22 cellular contexts compared by ENCODE assay signal in genomic region chr7:139495726-139496125, GRCh38. TPM values are rescaled to one million over a fixed set of nuclear protein-coding genes. Genes with fewer than 3 reads are reported as not detected.
A peak's percentile ranks its signal among the peaks of the same experiment; 100 is the strongest.
DNase-seq lines count a peak whose midpoint lies in the region; ATAC-seq and TF ChIP-seq lines count a peak whose summit lies in the region.
"Had no signal": no experiment of that assay in that cellular context is flagged by ENCODE, and none has a peak within 500 bp of the region (broad histone marks: within the 10 kb centered on the region; RNA-seq: fewer than 3 reads in every experiment).

No MANE protein-coding gene starts in this region.

- no peak overlapping the region for H2AK5ac ChIP-seq in neuronal stem cell (ENCODE audit: low read depth, low read length)

- H4K8ac ChIP-seq in neuronal stem cell (ENCODE audit: low read depth, low read length): no peak overlapping the region

- peaks cover 0 to 3% of the 10 kb centered on the region in 2 donors for H3K9me3 ChIP-seq in neuronal stem cell (replicated peaks in 1 of 2; ENCODE audit: control insufficient read depth in 2 of 2, insufficient read depth in 1 of 2, low read depth in 1 of 2, low read length in 2 of 2)
- H3K9me3 ChIP-seq: colonic mucosa, SK-N-SH had no signal

- peak overlapping the region; percentile 67 for H2BK12ac ChIP-seq in neuronal stem cell (ENCODE audit: low read length)

- H3K4me1 Mint-ChIP-seq in activated CD4-positive, alpha-beta T cell treated with anti-CD3 and anti-CD28 coated beads, Interleukin-2, amount 10 ng/mL, durations not matched to agents 7 days and 5 days: peaks cover 29% of the 10 kb centered on the region

- CTCF ChIA-PET in activated CD4-positive, alpha-beta T cell treated with anti-CD3 and anti-CD28 coated beads, Interleukin-2, amount 10 ng/mL, durations not matched to agents 7 days and 5 days (lab: Charles Lee): interaction anchor here (0.6 kb wide), 2 partner anchors 61 to 166 kb away, joined by 3 read pairs; no protein-coding TSS in a partner anchor

- no peak for DNase-seq in activated CD4-positive, alpha-beta T cell treated with anti-CD3 and anti-CD28 coated beads, Interleukin-2, amount 10 ng/mL, durations not matched to agents 7 days and 5 days
- no peak for DNase-seq in activated CD4-positive, alpha-beta T cell treated with anti-CD3 and anti-CD28 coated beads, Interleukin-2, amount 50 U/mL, for 48 hours
- no peak for DNase-seq in neuronal stem cell (ENCODE audit: low spot score)
- no peak for DNase-seq in NCI-H128 (lab: John Stamatoyannopoulos, UW; ENCODE audit: unreplicated experiment)
- DNase-seq: activated CD4-positive, CD25-positive, alpha-beta regulatory T cell treated with anti-CD3 and anti-CD28 coated beads, Interleukin-2, amount 50 U/mL, for 72 hours; colonic mucosa; KBM-7; mesenchymal stem cell; NCI-H1930; ovary; right cardiac atrium; SK-N-SH; T1000 had no signal

- no peak overlapping the region for H2BK120ac ChIP-seq in neuronal stem cell (ENCODE audit: low read depth, low read length)

- H3K9me3 Mint-ChIP-seq in activated CD4-positive, alpha-beta T cell treated with anti-CD3 and anti-CD28 coated beads, Interleukin-2, amount 10 ng/mL, durations not matched to agents 7 days and 5 days: peaks cover 7% of the 10 kb centered on the region

- ATAC-seq in GM19455 (IDR thresholded peaks at IDR 0.05; ENCODE audit: unreplicated experiment) (peak; percentile 5), HG03108 (IDR thresholded peaks at IDR 0.05; ENCODE audit: unreplicated experiment) (no peak), HG03521 (IDR thresholded peaks at IDR 0.05; ENCODE audit: unreplicated experiment) (no peak)

- H3K36me3 ChIP-seq in KMS-11 (ENCODE audit: insufficient read depth): no peaks in the 10 kb centered on the region
- H3K36me3 ChIP-seq in neuronal stem cell (replicated peaks in 1 of 2; ENCODE audit: control insufficient read depth in 2 of 2, insufficient read depth in 2 of 2, low read length in 2 of 2): no peaks in the 10 kb centered on the region
- H3K36me3 ChIP-seq: colonic mucosa, ovary, vagina had no signal

- no peak overlapping the region for H4K91ac ChIP-seq in neuronal stem cell (ENCODE audit: low read depth, low read length, poor library complexity)

- peaks cover 21% of the 10 kb centered on the region for H3K27me3 Mint-ChIP-seq in activated CD4-positive, alpha-beta T cell treated with anti-CD3 and anti-CD28 coated beads, Interleukin-2, amount 10 ng/mL, durations not matched to agents 7 days and 5 days

- H2BK5ac ChIP-seq in neuronal stem cell (ENCODE audit: low read length): peak overlapping the region; percentile 40

- peak overlapping the region; percentile 8 for H3K23ac ChIP-seq in neuronal stem cell (ENCODE audit: low read depth, low read length, poor library complexity)

- POLR2A ChIA-PET in activated CD4-positive, alpha-beta T cell treated with anti-CD3 and anti-CD28 coated beads, Interleukin-2, amount 10 ng/mL, durations not matched to agents 7 days and 5 days (lab: Charles Lee): interaction anchor here (0.6 kb wide), 1 partner anchor 422 kb away, joined by 3 read pairs; no protein-coding TSS in a partner anchor

- H3K4me2 ChIP-seq in KMS-11 (peak overlapping the region; percentile 98), neuronal stem cell (ENCODE audit: insufficient read depth, low read length, poor library complexity, severe bottlenecking) (no peak overlapping the region)
- H3K4me2 ChIP-seq: SK-N-SH had no signal

- H3K27me3 ChIP-seq in KMS-11 (ENCODE audit: insufficient read depth, low read depth): no peaks in the 10 kb centered on the region
- H3K27me3 ChIP-seq in neuronal stem cell (ENCODE audit: control insufficient read depth in 3 of 3, insufficient read depth in 3 of 3, low read depth in 1 of 3, low read length in 3 of 3): peaks cover 0 to 33% (median 2%) of the 10 kb centered on the region in 3 experiments
- H3K27me3 ChIP-seq: colonic mucosa, ovary, vagina had no signal

- peaks cover 39% of the 10 kb centered on the region for H3K4me1 ChIP-seq in KMS-11 (ENCODE audit: low read depth, poor library complexity, severe bottlenecking)
- H3K4me1 ChIP-seq in neuronal stem cell (ENCODE audit: control insufficient read depth in 2 of 2, insufficient read depth in 1 of 2, low read depth in 1 of 2, low read length in 2 of 2): peaks cover 9 to 12% of the 10 kb centered on the region in 2 donors
- H3K4me1 ChIP-seq: colonic mucosa had no signal

- H3K27ac ChIP-seq in KMS-11 (peak overlapping the region; percentile 72), neuronal stem cell (replicated peaks; ENCODE audit: low read length) (no peak overlapping the region)
- H3K27ac ChIP-seq: colonic mucosa, ovary, vagina had no signal

- no peaks in the 10 kb centered on the region for H3K36me3 Mint-ChIP-seq in activated CD4-positive, alpha-beta T cell treated with anti-CD3 and anti-CD28 coated beads, Interleukin-2, amount 10 ng/mL, durations not matched to agents 7 days and 5 days (ENCODE audit: low read depth)

- H3K18ac ChIP-seq in neuronal stem cell (ENCODE audit: low read length): peak overlapping the region; percentile 68

- H3K79me1 ChIP-seq in neuronal stem cell (ENCODE audit: low read depth, low read length): no peaks in the 10 kb centered on the region

- H4K20me1 ChIP-seq in KMS-11 (ENCODE audit: insufficient read depth): no peaks in the 10 kb centered on the region

- no peak for TF ChIP-seq CTCF in KMS-11 (conservative IDR thresholded peaks at IDR 0.05; ENCODE audit: low read depth, low read length)

- peak overlapping the region; percentile 70; the same call in 1 of the 2 replicates for H2AFZ ChIP-seq in KMS-11 (ENCODE audit: low read depth)
- peak overlapping the region; percentile 69 for H2AFZ ChIP-seq in neuronal stem cell (ENCODE audit: low read length)

- H3K4me3 ChIP-seq in KMS-11 (IDR thresholded peaks at IDR 0.05; ENCODE audit: insufficient read depth, low read depth, low read length) (no peak overlapping the region), neuronal stem cell (ENCODE audit: low read length in 2 of 2) (no peak overlapping the region)
- H3K4me3 ChIP-seq: colonic mucosa, ovary, vagina had no signal

- H2BK15ac ChIP-seq in neuronal stem cell (ENCODE audit: low read length): no peak overlapping the region

- H3K14ac ChIP-seq in neuronal stem cell (ENCODE audit: low read length): no peak overlapping the region

- H3K79me2 ChIP-seq in KMS-11 (ENCODE audit: insufficient read depth, low read depth): no peaks in the 10 kb centered on the region

- peak overlapping the region; percentile 38; the same call in 1 of the 2 replicates for H3K9ac ChIP-seq in KMS-11
- no peak overlapping the region for H3K9ac ChIP-seq in neuronal stem cell (ENCODE audit: low read depth, low read length, poor library complexity)
- H3K9ac ChIP-seq: SK-N-SH had no signal

- no CpG with 5 or more reads among the region's 6 CpGs for WGBS in neuronal stem cell (ENCODE audit: extremely low coverage in 2 of 2, insufficient read length in 2 of 2, insufficient replicate concordance in 1 of 2), 2 donors

- peak overlapping the region; percentile 48 for H3K27ac Mint-ChIP-seq in activated CD4-positive, alpha-beta T cell treated with anti-CD3 and anti-CD28 coated beads, Interleukin-2, amount 10 ng/mL, durations not matched to agents 7 days and 5 days

- H3K4ac ChIP-seq in neuronal stem cell (ENCODE audit: low read length): no peak overlapping the region

- H3K4me3 Mint-ChIP-seq in activated CD4-positive, alpha-beta T cell treated with anti-CD3 and anti-CD28 coated beads, Interleukin-2, amount 10 ng/mL, durations not matched to agents 7 days and 5 days: no peak overlapping the region

RNA-seq across cellular contexts. Expression of gene KLRG2, which starts 12.3 kb away (rescaled TPM):
- not detected for total RNA-seq in activated CD4-positive, alpha-beta T cell treated with anti-CD3 and anti-CD28 coated beads, Interleukin-2, amount 10 ng/mL, durations not matched to agents 7 days and 5 days
- 0.49 TPM for polyA plus RNA-seq in neuronal stem cell (2013, experiment 1 of 2)
- polyA plus RNA-seq in neuronal stem cell (2013, experiment 2 of 2): 0.58 TPM
- total RNA-seq: fibroblast of lung, glomerular endothelial cell, ovary, right cardiac atrium, RPMI7951 had no signal
- polyA plus RNA-seq: fibroblast of lung, right cardiac atrium had no signal

RNA-seq across cellular contexts. Expression of gene CLEC2L, which starts 27.8 kb away (rescaled TPM):
- not detected for total RNA-seq in activated CD4-positive, alpha-beta T cell treated with anti-CD3 and anti-CD28 coated beads, Interleukin-2, amount 10 ng/mL, durations not matched to agents 7 days and 5 days
- 1.5 TPM for polyA plus RNA-seq in neuronal stem cell (2013, experiment 1 of 2)
- 1.6 TPM for polyA plus RNA-seq in neuronal stem cell (2013, experiment 2 of 2)
- total RNA-seq: activated T-helper 1 cell treated with anti-CD3 and anti-CD28 coated beads, Interleukin-12 subunit alpha, Interleukin-12 subunit beta, Interleukin-2, Interleukin-4 antibody, amounts not matched to agents 30 ng/mL and 10 ng/mL and 1 ng/mL, durations not matched to agents 14 hours and 24 hours and 36 hours; colonic mucosa; fibroblast of lung; glomerular endothelial cell; right cardiac atrium; RPMI7951; vagina had no signal
- polyA plus RNA-seq: fibroblast of lung, right cardiac atrium, SK-N-SH had no signal
